Comparison of ENCODE assay signal across 23 cellular contexts in the genomic region with DNA sequence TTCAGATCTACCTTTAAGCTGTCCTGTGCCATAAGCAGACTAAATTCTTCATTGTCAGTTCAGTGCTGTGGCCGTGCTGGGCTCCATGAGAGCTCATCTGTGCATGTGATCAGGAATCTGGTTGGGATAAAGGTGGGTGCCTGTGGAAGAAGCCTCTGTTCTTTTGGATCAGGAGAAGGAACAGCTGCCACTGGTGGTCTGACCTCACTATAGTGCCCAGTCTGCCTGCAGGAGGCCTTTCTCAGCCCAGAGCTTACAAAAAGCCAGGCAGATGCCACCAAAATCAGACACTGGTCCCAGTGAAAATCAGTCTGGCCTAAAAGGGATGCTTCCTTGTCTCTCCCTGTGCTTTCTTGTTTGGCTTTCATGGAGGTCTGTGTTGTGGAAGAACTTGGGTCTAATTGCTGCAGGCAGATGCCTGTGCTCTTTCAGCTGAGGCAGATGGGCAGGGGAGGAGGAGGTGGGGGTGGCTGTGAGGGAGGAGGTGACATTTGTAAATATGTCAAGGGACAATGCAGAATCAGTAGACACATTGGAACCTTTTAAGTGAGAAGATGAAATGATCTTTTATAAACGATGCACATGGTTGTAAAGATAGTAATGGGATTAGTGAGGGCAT. TPM values are rescaled to one million over a fixed set of nuclear protein-coding genes. Genes with fewer than 3 reads are reported as not detected.
DNase-seq lines count a peak whose midpoint lies in the region; TF ChIP-seq lines count a peak whose summit lies in the region.
"Had no signal": no experiment of that assay in that cellular context is flagged by ENCODE, and none has a peak within 500 bp of the region (broad histone marks: within the 10 kb centered on the region; RNA-seq: fewer than 3 reads in every experiment).

No MANE protein-coding gene starts in this region.

- no peak for TF ChIP-seq CTCF in coronary artery (IDR thresholded peaks at IDR 0.05)
- TF ChIP-seq CTCF in osteocyte (IDR thresholded peaks at IDR 0.05), result no peak
- no peak for TF ChIP-seq CTCF in progenitor cell of endocrine pancreas (IDR thresholded peaks at IDR 0.05; ENCODE audit: unreplicated experiment)

- no peaks in the 10 kb centered on the region for H3K36me3 Mint-ChIP-seq in osteocyte (ENCODE audit: unreplicated experiment)
- peaks cover 3% of the 10 kb centered on the region for H3K36me3 Mint-ChIP-seq in progenitor cell of endocrine pancreas (ENCODE audit: insufficient read depth)
- H3K36me3 Mint-ChIP-seq: CD4-positive, alpha-beta memory T cell; IgD-negative memory B cell had no signal

- no peaks in the 10 kb centered on the region for H3K4me1 Mint-ChIP-seq in osteocyte (ENCODE audit: unreplicated experiment)
- H3K4me1 Mint-ChIP-seq in progenitor cell of endocrine pancreas (ENCODE audit: low read depth), result peaks cover 16% of the 10 kb centered on the region
- H3K4me1 Mint-ChIP-seq: CD4-positive, alpha-beta memory T cell; IgD-negative memory B cell had no signal

- H3K27me3 Mint-ChIP-seq in osteocyte (ENCODE audit: unreplicated experiment) (peaks cover 71% of the 10 kb centered on the region), progenitor cell of endocrine pancreas (peaks cover 8% of the 10 kb centered on the region)
- H3K27me3 Mint-ChIP-seq: IgD-negative memory B cell had no signal

- H3K4me3 Mint-ChIP-seq in osteocyte (ENCODE audit: unreplicated experiment), result no peak overlapping the region
- no peak overlapping the region for H3K4me3 Mint-ChIP-seq in progenitor cell of endocrine pancreas (ENCODE audit: low read depth)
- H3K4me3 Mint-ChIP-seq: CD4-positive, alpha-beta memory T cell; IgD-negative memory B cell had no signal

- H3K27ac ChIP-seq in coronary artery, result no peak overlapping the region
- H3K27ac ChIP-seq: 22Rv1; BLaER1 treated with 17β-estradiol and CSF1 and Interleukin-3, amounts not matched to agents 10 nM and 100 nM; PC-9 had no signal

- H3K4me3 ChIP-seq in coronary artery, result no peak overlapping the region
- H3K4me3 ChIP-seq: BLaER1 treated with 17β-estradiol and CSF1 and Interleukin-3, amounts not matched to agents 10 nM and 100 nM; PC-9 had no signal

- H3K27ac Mint-ChIP-seq in osteocyte (ENCODE audit: unreplicated experiment), result no peak overlapping the region
- H3K27ac Mint-ChIP-seq in progenitor cell of endocrine pancreas, result no peak overlapping the region
- H3K27ac Mint-ChIP-seq: IgD-negative memory B cell had no signal

- H3K9me3 Mint-ChIP-seq in osteocyte (ENCODE audit: unreplicated experiment) (peaks cover 5% of the 10 kb centered on the region), progenitor cell of endocrine pancreas (ENCODE audit: low read depth) (peaks cover 7% of the 10 kb centered on the region)

- DNase-seq in DMS 273 (lab: John Stamatoyannopoulos, UW; ENCODE audit: unreplicated experiment), result peak; percentile 31
- no peak for DNase-seq in DMS 273 treated with DMSO at 0.1 percent for 48 hours (lab: John Stamatoyannopoulos, UW)
- DNase-seq in NCI-H1694 (lab: John Stamatoyannopoulos, UW), result peak; percentile 71
- DNase-seq in coronary artery (ENCODE audit: low spot score), result peak; percentile 35
- DNase-seq in osteocyte (ENCODE audit: extremely low spot score, unreplicated experiment), result peak; percentile 65
- no peak for DNase-seq in SW 1271 (lab: John Stamatoyannopoulos, UW)
- no peak for DNase-seq in ecto neural progenitor cell (ENCODE audit: low spot score)
- no peak for DNase-seq in progenitor cell of endocrine pancreas (ENCODE audit: low spot score, unreplicated experiment)
- DNase-seq: ACHN; CD4-positive, alpha-beta memory T cell; GDM1; NCI-H1105; NCI-H146; NCI-H2081; NCI-H69; PC-9; RPMI8226; SHP77 had no signal

RNA-seq across cellular contexts. Expression of a gene that starts 44.8 kb away (rescaled TPM):
- total RNA-seq in osteocyte (not detected in 2 replicates), progenitor cell of endocrine pancreas (0.34 and 0.58 TPM in 2 replicates)
- total RNA-seq: NCI-H460, PC-9 had no signal

RNA-seq across cellular contexts. Expression of a gene that starts 53.3 kb away (rescaled TPM):
- total RNA-seq in osteocyte (not detected in 2 replicates), progenitor cell of endocrine pancreas (0.48 and 0.53 TPM in 2 replicates)
- total RNA-seq: CD4-positive, alpha-beta memory T cell; H1; NCI-H460; PC-9 had no signal

Comparison
In these comparisons a context has a peak if more than half of its experiments do, and no peak if none do; other contexts are left out.
1. DNase-seq: peak in DMS 273 (single experiment), NCI-H1694 (single experiment), coronary artery (single experiment) and osteocyte (single experiment); none in DMS 273 treated with DMSO at 0.1 percent for 48 hours (single experiment), SW 1271 (0 of 2), ecto neural progenitor cell (single experiment) and progenitor cell of endocrine pancreas (single experiment).